12 cellular contexts compared by ENCODE assay signal in the genomic region with DNA sequence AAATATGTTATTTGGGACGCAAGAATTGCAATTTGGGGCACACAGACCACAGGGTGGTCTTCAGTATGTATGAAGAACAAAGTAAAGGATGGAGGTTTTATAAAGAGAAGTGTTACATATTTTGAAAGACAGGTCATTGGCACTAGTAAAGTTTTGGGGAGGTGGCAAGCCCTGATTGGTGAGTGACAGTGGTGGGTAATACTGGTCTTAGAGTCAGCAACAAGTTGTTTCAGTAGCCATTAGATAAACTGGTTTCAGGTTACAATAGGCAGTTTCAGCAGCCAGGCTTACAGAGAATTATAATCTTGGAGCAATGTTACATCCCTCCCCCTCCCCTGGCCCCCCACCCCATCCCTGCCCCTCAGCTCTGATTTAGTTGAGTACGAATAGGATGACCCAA. TPM values are rescaled to one million over a fixed set of nuclear protein-coding genes. Genes with fewer than 3 reads are reported as not detected.
DNase-seq lines count a peak whose midpoint lies in the region; ATAC-seq, FAIRE-seq and TF ChIP-seq lines count a peak whose summit lies in the region.
"Had no signal": no experiment of that assay in that cellular context is flagged by ENCODE, and none has a peak within 500 bp of the region (broad histone marks: within the 10 kb centered on the region; RNA-seq: fewer than 3 reads in every experiment).

No MANE protein-coding gene starts in this region.

- H3K18ac ChIP-seq in IMR-90 (ENCODE audit: low read depth, low read length) = no peak overlapping the region

- H4K5ac ChIP-seq in IMR-90 (ENCODE audit: low read depth, low read length) = no peak overlapping the region

- dilution Hi-C loops in IMR-90 (cut with HindIII; ENCODE audit: low sequenced_read_pairs, unreplicated experiment) = no loop called here

- TF ChIP-seq RAD21 in IMR-90 (IDR thresholded peaks at IDR 0.05; ENCODE audit: low read length) (no peak), GM12878 (IDR thresholded peaks at IDR 0.05; ENCODE audit: insufficient read depth, low read depth, low read length) (no peak)

- ATAC-seq in IMR-90 (ENCODE audit: low read depth) (peak; percentile 41), GM12878 (peak; percentile 57), GM18517 (IDR thresholded peaks at IDR 0.05; ENCODE audit: unreplicated experiment) (no peak)

- TF ChIP-seq POLR2A in IMR-90 (IDR thresholded peaks at IDR 0.05; ENCODE audit: low read depth, low read length) (no peak), GM12878 (IDR thresholded peaks at IDR 0.05; ENCODE audit: low read depth, low read length) (no peak)

- no peak overlapping the region for H2AK9ac ChIP-seq in IMR-90 (replicated peaks; ENCODE audit: low read depth, low read length, poor library complexity)

- H3K4ac ChIP-seq in IMR-90 (ENCODE audit: low read depth, low read length) = no peak overlapping the region

- peak overlapping the region; percentile 88 for H3K27ac ChIP-seq in ACC112 (ENCODE audit: low read depth, low read length)
- no peak overlapping the region for H3K27ac ChIP-seq in IMR-90 (ENCODE audit: insufficient read depth, low read length)
- no peak overlapping the region for H3K27ac ChIP-seq in GM12878 (ENCODE audit: control insufficient read depth, insufficient read depth)
- peak overlapping the region; percentile 71 for H3K27ac ChIP-seq in hepatocyte
- H3K27ac ChIP-seq: Peyer's patch had no signal

- H3K4me3 ChIP-seq in ACC112 (ENCODE audit: low read depth, low read length) = peak overlapping the region; percentile 30; the same call in 1 of the 2 replicates
- no peak overlapping the region for H3K4me3 ChIP-seq in IMR-90 (ENCODE audit: insufficient read depth, low read depth, low read length)
- no peak overlapping the region for H3K4me3 ChIP-seq in GM12878
- H3K4me3 ChIP-seq in hepatocyte = no peak overlapping the region
- H3K4me3 ChIP-seq: Peyer's patch, uterus had no signal

- H2AFZ ChIP-seq in ACC112 (ENCODE audit: low read length, unreplicated experiment) (no peak overlapping the region), IMR-90 (replicated peaks; ENCODE audit: low read length, poor library complexity) (no peak overlapping the region), GM12878 (ENCODE audit: control insufficient read depth, low read depth, low read length) (no peak overlapping the region), hepatocyte (no peak overlapping the region)

- H2BK15ac ChIP-seq in IMR-90 (ENCODE audit: low read depth, low read length) = no peak overlapping the region

- no peak overlapping the region for H3K14ac ChIP-seq in IMR-90 (replicated peaks; ENCODE audit: low read depth, low read length)

- H3K4me2 ChIP-seq in IMR-90 (ENCODE audit: low read depth, low read length) = peak overlapping the region; percentile 1; the same call in 1 of the 2 replicates
- H3K4me2 ChIP-seq in GM12878 (ENCODE audit: control insufficient read depth, insufficient read depth) = no peak overlapping the region
- H3K4me2 ChIP-seq in hepatocyte = no peak overlapping the region

- intact Hi-C loops in IMR-90 (cut with micrococcal nuclease) = no loop called here
- intact Hi-C loops in GM12878 (cut with micrococcal nuclease; ENCODE audit: unreplicated experiment) = no loop called here

- no peak overlapping the region for H3K9ac ChIP-seq in IMR-90 (ENCODE audit: low read depth, low read length)
- H3K9ac ChIP-seq in GM12878 (ENCODE audit: control insufficient read depth, insufficient read depth, low read length) = no peak overlapping the region

- no peak for TF ChIP-seq EP300 in GM12878 (IDR thresholded peaks at IDR 0.05; ENCODE audit: borderline replicate concordance in 1 of 2, control insufficient read depth in 1 of 2, low read depth in 2 of 2, low read length in 2 of 2)

- no peak overlapping the region for H4K8ac ChIP-seq in IMR-90 (ENCODE audit: low read depth in 2 of 2, low read length in 2 of 2)

- no peaks in the 10 kb centered on the region for H3K9me3 ChIP-seq in IMR-90 (ENCODE audit: control insufficient read depth, insufficient read depth, low read length)
- H3K9me3 ChIP-seq in GM12878 (replicated peaks; ENCODE audit: control insufficient read depth, insufficient read depth, low read length) = no peaks in the 10 kb centered on the region
- no peaks in the 10 kb centered on the region for H3K9me3 ChIP-seq in hepatocyte (ENCODE audit: low read depth)
- H3K9me3 ChIP-seq: Peyer's patch, uterus had no signal

- no peak overlapping the region for H2BK120ac ChIP-seq in IMR-90 (ENCODE audit: low read depth, low read length)

- CTCF ChIA-PET in IMR-90 (lab: Yijun Ruan, JAX) (interaction anchor here (0.6 kb wide), 1 partner anchor 34 kb away, joined by 4 read pairs; no protein-coding TSS in a partner anchor), GM12878 (lab: Yijun Ruan, JAX) (interaction anchor here (2.1 to 11.6 kb wide), 2 partner anchors 11 to 57 kb away, joined by 5 to 99 read pairs; no protein-coding TSS in a partner anchor)

- no peak for TF ChIP-seq CTCF in IMR-90 (conservative IDR thresholded peaks at IDR 0.05; ENCODE audit: low read depth, low read length)
- TF ChIP-seq CTCF in GM12878 (IDR thresholded peaks at IDR 0.05 in 2 of 3, conservative IDR thresholded peaks at IDR 0.05 in 1 of 3; ENCODE audit: control insufficient read depth in 2 of 3, extremely low read depth in 1 of 3, insufficient read depth in 1 of 3, low read depth in 3 of 3, low read length in 3 of 3) = no peak
- no peak for TF ChIP-seq CTCF in hepatocyte (IDR thresholded peaks at IDR 0.05; ENCODE audit: poor library complexity)

- peaks cover 62% of the 10 kb centered on the region for H3K4me1 ChIP-seq in ACC112 (ENCODE audit: control insufficient read depth, insufficient read depth, low read length, unreplicated experiment)
- peaks cover 14% of the 10 kb centered on the region for H3K4me1 ChIP-seq in IMR-90 (ENCODE audit: control insufficient read depth, insufficient read depth, low read length)
- peaks cover 26% of the 10 kb centered on the region for H3K4me1 ChIP-seq in GM12878 (ENCODE audit: control insufficient read depth, insufficient read depth, low read length)
- peaks cover 23% of the 10 kb centered on the region for H3K4me1 ChIP-seq in hepatocyte (ENCODE audit: insufficient read depth)

- H3K23ac ChIP-seq in IMR-90 (ENCODE audit: low read depth, low read length) = no peak overlapping the region

- H2AK5ac ChIP-seq in IMR-90 (ENCODE audit: low read depth, low read length) = no peak overlapping the region

- H3K9me2 ChIP-seq in hepatocyte (replicated peaks; ENCODE audit: insufficient read depth) = no peaks in the 10 kb centered on the region

- no peak overlapping the region for H4K91ac ChIP-seq in IMR-90 (ENCODE audit: insufficient read depth, low read depth, low read length)

- peak overlapping the region; percentile 60 for H2BK5ac ChIP-seq in IMR-90 (ENCODE audit: low read depth, low read length, poor library complexity, severe bottlenecking)

- RAD21 ChIA-PET in GM12878 (lab: Charles Lee; ENCODE audit: unreplicated experiment) = no interaction called here

- H3K9me1 ChIP-seq in IMR-90 (ENCODE audit: insufficient read depth, low read length) = peaks cover 22% of the 10 kb centered on the region

- H3K27me3 ChIP-seq in ACC112 (ENCODE audit: insufficient read depth, low read length) = no peaks in the 10 kb centered on the region
- no peaks in the 10 kb centered on the region for H3K27me3 ChIP-seq in IMR-90 (ENCODE audit: control insufficient read depth, insufficient read depth, low read length)
- H3K27me3 ChIP-seq in GM12878 (replicated peaks in 1 of 2; ENCODE audit: control insufficient read depth in 2 of 2, insufficient read depth in 2 of 2, low read length in 1 of 2) = no peaks in the 10 kb centered on the region
- H3K27me3 ChIP-seq in hepatocyte = no peaks in the 10 kb centered on the region
- H3K27me3 ChIP-seq: Peyer's patch, uterus had no signal

- no TSS peak for BruUV-seq in IMR-90 (replicated peaks; lab: Mats Ljungman, UMichigan)
- no TSS peak for BruUV-seq in GM12878 (replicated peaks; lab: Mats Ljungman, UMichigan)

- no peak for FAIRE-seq in GM12878 (lab: Jason Lieb, UNC)

- SMC1A ChIA-PET in GM12878 (lab: Charles Lee; ENCODE audit: uncharacterized antibody, unreplicated experiment) = interaction anchor here (1.4 to 3.5 kb wide), 2 partner anchors 12 to 15 kb away, joined by 6 to 21 read pairs; no protein-coding TSS in a partner anchor

- POLR2A ChIA-PET in IMR-90 (lab: Charles Lee; ENCODE audit: unreplicated experiment) = no interaction called here
- POLR2A ChIA-PET in GM12878 (lab: Charles Lee) = interaction anchor here (1.0 to 1.5 kb wide), 2 partner anchors 9 to 58 kb away, joined by 3 read pairs; no protein-coding TSS in a partner anchor

- H3K56ac ChIP-seq in IMR-90 (ENCODE audit: extremely low read depth, insufficient read depth, low read length) = no peak overlapping the region

- DNase-seq in IMR-90 = peak; percentile 70
- no peak for DNase-seq in GM12878 (ENCODE audit: low read depth, low spot score)
- no peak for DNase-seq in hepatocyte (ENCODE audit: low spot score)
- no peak for DNase-seq in medulla oblongata (ENCODE audit: extremely low spot score)
- DNase-seq in GOT3 (lab: John Stamatoyannopoulos, UW) = no peak
- DNase-seq in NCI-H146 (lab: John Stamatoyannopoulos, UW) = no peak
- DNase-seq: C1 segment of cervical spinal cord; effector memory CD4-positive, alpha-beta T cell; Peyer's patch; uterus had no signal

- H4K20me1 ChIP-seq in IMR-90 (ENCODE audit: insufficient read depth, low read length) (peaks cover 81% of the 10 kb centered on the region), GM12878 (ENCODE audit: control insufficient read depth, insufficient read depth) (no peaks in the 10 kb centered on the region; the same call in 1 of the 2 replicates), hepatocyte (ENCODE audit: insufficient read depth, poor library complexity, severe bottlenecking) (peaks cover 78% of the 10 kb centered on the region)

- H3K79me2 ChIP-seq in ACC112 (ENCODE audit: control insufficient read depth, insufficient read depth, low read length, unreplicated experiment) (peaks cover 86% of the 10 kb centered on the region), GM12878 (ENCODE audit: control insufficient read depth, insufficient read depth, low read length) (peaks cover 72% of the 10 kb centered on the region), hepatocyte (peaks cover 100% of the 10 kb centered on the region)

- H3K79me1 ChIP-seq in IMR-90 (ENCODE audit: low read depth in 1 of 2, low read length in 2 of 2) = peaks cover 0 to 61% of the 10 kb centered on the region in 2 experiments; a peak in 2 of 4 replicates

- H3K36me3 ChIP-seq in ACC112 (ENCODE audit: insufficient read depth, low read length) (peaks cover 3% of the 10 kb centered on the region; the same call in 1 of the 2 replicates), IMR-90 (ENCODE audit: control insufficient read depth, insufficient read depth, low read length) (peaks cover 4% of the 10 kb centered on the region; the same call in 1 of the 2 replicates), GM12878 (ENCODE audit: control insufficient read depth in 2 of 2, insufficient read depth in 2 of 2, low read length in 1 of 2) (peaks cover 0 to 4% of the 10 kb centered on the region in 2 experiments; a peak in 3 of 4 replicates), hepatocyte (replicated peaks; ENCODE audit: insufficient read depth, low read depth) (no peaks in the 10 kb centered on the region)
- H3K36me3 ChIP-seq: uterus had no signal

- in situ Hi-C loops in IMR-90 (cut with MboI; ENCODE audit: low sequenced_read_pairs) = no loop called here
- in situ Hi-C loops in GM12878 (cut with MboI) = no loop called here

- WGBS in IMR-90 (ENCODE audit: extremely low coverage in 2 of 2, insufficient read length in 1 of 2), 2 experiments = 100% methylated on average over 1 of the region's 2 CpGs; no CpG with 5 or more reads in 1 of the 2 experiments
- WGBS in GM12878 (ENCODE audit: insufficient coverage, insufficient replicate concordance, low lambda C conversion rate, missing lambda C conversion rate) = 100% methylated on average over 2 of the region's 2 CpGs
- WGBS in hepatocyte (ENCODE audit: low lambda C conversion rate, missing lambda C conversion rate) = 85% methylated on average over 2 of the region's 2 CpGs

- H2BK20ac ChIP-seq in IMR-90 (ENCODE audit: low read depth, low read length) = no peak overlapping the region

RNA-seq across cellular contexts. Expression of gene MARK3, which starts 17.5 kb away (rescaled TPM):
- 80.5 and 88.0 TPM in 2 replicates for total RNA-seq in IMR-90 (2012; rRNA removed)
- 72.8 and 78.5 TPM in 2 replicates for polyA plus RNA-seq in IMR-90 (2012; rRNA removed)
- polyA plus RNA-seq in IMR-90 (2012; cell fraction: cytosol; rRNA removed) = 34.2 and 35.5 TPM in 2 replicates
- 156 and 427 TPM in 2 replicates for polyA plus RNA-seq in IMR-90 (2012; cell fraction: nucleus; rRNA removed; ENCODE audit: low replicate concordance)
- total RNA-seq in GM12878 (2013; cell fraction: nucleolus; rRNA removed) = 225 and 244 TPM in 2 replicates
- 39.6 and 43.3 TPM in 2 replicates for total RNA-seq in GM12878 (2014; rRNA removed)
- 48.0 and 48.3 TPM in 2 replicates for total RNA-seq in GM12878 (2014; rRNA removed; fragmentation: Illumina TruSeq; extraction: Trizol)
- 51.9 and 59.3 TPM in 2 replicates for total RNA-seq in GM12878 (2021)
- 36.8 TPM for polyA plus RNA-seq in GM12878 (2011; ENCODE audit: low read depth)
- polyA plus RNA-seq in GM12878 (2011; rRNA removed) = 75.1 and 85.6 TPM in 2 replicates
- polyA plus RNA-seq in GM12878 (2011; cell fraction: cytosol; rRNA removed) = 40.5 and 46.1 TPM in 2 replicates
- polyA plus RNA-seq in GM12878 (2011; cell fraction: nucleus; rRNA removed) = 90.2 and 95.2 TPM in 2 replicates
- polyA plus RNA-seq in GM12878 (2012) = 39.8 and 47.5 TPM in 2 replicates
- polyA plus RNA-seq in GM12878 (2014; fragmentation: Illumina TruSeq; extraction: Trizol) = 50.7 and 52.0 TPM in 2 replicates
- 10 to 100 TPM; 10.7 to 19.8 TPM for polyA plus RNA-seq in GM12878 (2014; fragmentation: Nextera tagmentation; extraction: Ambion mirVana)
- 43.2 and 49.9 TPM in 2 replicates for polyA plus RNA-seq in GM12878 (2014; rRNA removed)
- polyA plus RNA-seq in GM12878 (2016; fragmentation: Nextera tagmentation; extraction: Ambion mirVana) = 10 to 100 TPM; 28.6 to 31.0 TPM
- polyA minus RNA-seq in GM12878 (2011; rRNA and poly(A)+ RNA removed) = 73.2 and 80.4 TPM in 2 replicates
- 15.8 and 21.0 TPM in 2 replicates for polyA minus RNA-seq in GM12878 (2011; cell fraction: cytosol; rRNA and poly(A)+ RNA removed)
- 63.7 and 92.2 TPM in 2 replicates for polyA minus RNA-seq in GM12878 (2011; cell fraction: nucleus; rRNA and poly(A)+ RNA removed)
- total RNA-seq in hepatocyte = 59.2 and 71.7 TPM in 2 replicates
- 56.3 and 76.7 TPM in 2 replicates for polyA plus RNA-seq in hepatocyte

Comparison
In these comparisons a context has a peak if more than half of its experiments do, and no peak if none do; other contexts are left out.
1. H3K27ac ChIP-seq: peak in ACC112 (single experiment) and hepatocyte (single experiment); none in IMR-90 (single experiment) and GM12878 (single experiment).